9 cellular contexts compared by ENCODE assay signal in genomic region chr14:95519699-95520098, GRCh38. TPM values are rescaled to one million over a fixed set of nuclear protein-coding genes. Genes with fewer than 3 reads are reported as not detected.
DNase-seq lines count a peak whose midpoint lies in the region; ATAC-seq, FAIRE-seq and TF ChIP-seq lines count a peak whose summit lies in the region.
"Had no signal": no experiment of that assay in that cellular context is flagged by ENCODE, and none has a peak within 500 bp of the region (broad histone marks: within the 10 kb centered on the region; RNA-seq: fewer than 3 reads in every experiment).

No MANE protein-coding gene starts in this region.

- no peaks in the 10 kb centered on the region for H3K27me3 ChIP-seq in CD8-positive, alpha-beta T cell (ENCODE audit: insufficient read depth, low read length)

- POLR2A ChIA-PET in CD8-positive, alpha-beta T cell (lab: Charles Lee), result interaction anchor here (1.4 to 3.1 kb wide), 5 partner anchors 11 to 56 kb away, joined by 3 to 33 read pairs (median 9); partner anchors contain the start of gene GLRX5

- ATAC-seq in CD8-positive, alpha-beta T cell, result peak; percentile 19
- ATAC-seq in GM19397 (IDR thresholded peaks at IDR 0.05; ENCODE audit: unreplicated experiment), result no peak

- H3K27ac ChIP-seq in CD8-positive, alpha-beta T cell (ENCODE audit: low read depth, low read length), result peak overlapping the region; percentile 51

- FAIRE-seq in D721Med (lab: Jason Lieb, UNC), result no peak
- FAIRE-seq: H1 had no signal

- intact Hi-C loops in CD8-positive, alpha-beta T cell (cut with DNase I, micrococcal nuclease), result loop anchor here (1.0 to 5.0 kb wide), 7 partner anchors 8 to 1557 kb away; partner anchors contain the start of gene DICER1 (in 1 of the 2)

- no peaks in the 10 kb centered on the region for H3K36me3 ChIP-seq in CD8-positive, alpha-beta T cell (ENCODE audit: insufficient read depth, low read length)

- peaks cover 82% of the 10 kb centered on the region for H3K4me1 Mint-ChIP-seq in CD8-positive, alpha-beta T cell (ENCODE audit: low read depth)

- peak in 6 of 7 experiments; percentile 63 to 80 (median 73) for DNase-seq in CD8-positive, alpha-beta T cell
- peak; percentile 64 for DNase-seq in NCI-H226
- peak; percentile 62 for DNase-seq in activated CD8-positive, alpha-beta memory T cell treated with anti-CD3 and anti-CD28 coated beads, Interleukin-2, amount 50 U/mL, for 24 hours (ENCODE audit: extremely low read depth)
- DNase-seq in fibroblast of peridontal ligament (ENCODE audit: extremely low read depth), result peak; percentile 94
- peak; percentile 68 to 72 for DNase-seq in stimulated activated CD4-positive, alpha-beta T cell treated with anti-CD3 and anti-CD28 coated beads, Interleukin-2, amount 100 ng/mL, for 24 hours
- no peak for DNase-seq in kidney tubule cell (ENCODE audit: low spot score)
- DNase-seq in D721Med (ENCODE audit: insufficient read length, low spot score), result no peak

- H3K4me3 Mint-ChIP-seq in CD8-positive, alpha-beta T cell, result peak overlapping the region; percentile 84

- CTCF ChIA-PET in CD8-positive, alpha-beta T cell (lab: Charles Lee), result interaction anchor here (0.7 to 25.2 kb wide), 6 partner anchors 8 to 93 kb away, joined by 3 to 532 read pairs (median 10); no protein-coding TSS in a partner anchor

- peak overlapping the region; percentile 22 for H3K4me3 ChIP-seq in CD8-positive, alpha-beta T cell (ENCODE audit: low read depth, low read length)

- TF ChIP-seq CTCF in CD8-positive, alpha-beta T cell (IDR thresholded peaks at IDR 0.05), result no peak
- TF ChIP-seq CTCF in D721Med (IDR thresholded peaks at IDR 0.05; ENCODE audit: insufficient read depth, missing control alignments), result no peak

- no peaks in the 10 kb centered on the region for H3K9me3 Mint-ChIP-seq in CD8-positive, alpha-beta T cell

- no peaks in the 10 kb centered on the region for H3K27me3 Mint-ChIP-seq in CD8-positive, alpha-beta T cell (ENCODE audit: low read depth)

- H3K27ac Mint-ChIP-seq in CD8-positive, alpha-beta T cell, result peak overlapping the region; percentile 91

- peaks cover 89% of the 10 kb centered on the region for H3K4me1 ChIP-seq in CD8-positive, alpha-beta T cell (ENCODE audit: insufficient read depth, low read length)

- no peaks in the 10 kb centered on the region for H3K9me3 ChIP-seq in CD8-positive, alpha-beta T cell (ENCODE audit: low read length)

- H3K36me3 Mint-ChIP-seq in CD8-positive, alpha-beta T cell, result no peaks in the 10 kb centered on the region

RNA-seq across cellular contexts. Expression of gene SYNE3, which starts 3.2 kb away (rescaled TPM):
- 10 to 100 TPM; 18.5 to 19.7 TPM for total RNA-seq in CD8-positive, alpha-beta T cell
- total RNA-seq: H1 had no signal

RNA-seq across cellular contexts. Expression of gene GLRX5, which starts 15.2 kb away (rescaled TPM):
- total RNA-seq in CD8-positive, alpha-beta T cell, result 10 to 100 TPM; 13.7 to 15.2 TPM

Comparison
In these comparisons a context has a peak if more than half of its experiments do, and no peak if none do; other contexts are left out.
1. DNase-seq: peak in CD8-positive, alpha-beta T cell (6 of 7), NCI-H226 (single experiment), activated CD8-positive, alpha-beta memory T cell treated with anti-CD3 and anti-CD28 coated beads, Interleukin-2, amount 50 U/mL, for 24 hours (single experiment), fibroblast of peridontal ligament (single experiment) and stimulated activated CD4-positive, alpha-beta T cell treated with anti-CD3 and anti-CD28 coated beads, Interleukin-2, amount 100 ng/mL, for 24 hours (2 of 2); none in kidney tubule cell (single experiment) and D721Med (single experiment).